Comparison of ENCODE assay signal across 8 cellular contexts in genomic region chr6:165884813-165885765, GRCh38.
DNase-seq lines count a peak whose midpoint lies in the region; ATAC-seq and TF ChIP-seq lines count a peak whose summit lies in the region.

No MANE protein-coding gene starts in this region.

- CTCF ChIA-PET in MCF 10A (lab: Yijun Ruan, JAX): interaction anchor here (0.6 to 4.3 kb wide), 9 partner anchors 8 to 222 kb away, joined by 3 to 43 read pairs (median 5); no protein-coding TSS in a partner anchor

- peak; percentile 67 for TF ChIP-seq CTCF in WI38 (IDR thresholded peaks at IDR 0.05; ENCODE audit: low read depth, low read length)
- peak; percentile 88 for TF ChIP-seq CTCF in MCF 10A (IDR thresholded peaks at IDR 0.05; ENCODE audit: unreplicated experiment)

- POLR2A ChIA-PET in MCF 10A (lab: Yijun Ruan, JAX): interaction anchor here (0.6 kb wide), 1 partner anchor 20 kb away, joined by 3 read pairs; no protein-coding TSS in a partner anchor

- no TSS peak for BruUV-seq in MCF 10A (replicated peaks; lab: Mats Ljungman, UMichigan)

- no peaks in the 10 kb centered on the region for H3K9me3 Mint-ChIP-seq in MCF 10A (ENCODE audit: unreplicated experiment)

- intact Hi-C loops in MCF 10A (cut with micrococcal nuclease): loop anchor here (1.0 to 10.0 kb wide), 2 partner anchors 221 to 390 kb away; no protein-coding TSS in a partner anchor

- no peak overlapping the region for H3K27ac Mint-ChIP-seq in MCF 10A (ENCODE audit: low read depth, unreplicated experiment)

- no peaks in the 10 kb centered on the region for H3K4me1 Mint-ChIP-seq in MCF 10A (ENCODE audit: insufficient read depth, unreplicated experiment)

- H3K4me3 Mint-ChIP-seq in MCF 10A (ENCODE audit: unreplicated experiment): no peak overlapping the region

- DNase-seq in NCI-H2081 (lab: John Stamatoyannopoulos, UW) (peak; percentile 13 to 40), NCI-H2081 treated with DMSO at 0.1 percent for 48 hours (lab: John Stamatoyannopoulos, UW) (no peak), NCI-H146 (lab: John Stamatoyannopoulos, UW) (peak; percentile 69), MCF 10A (ENCODE audit: unreplicated experiment) (peak; percentile 67), islet precursor cell (peak; percentile 90)
- peak; percentile 25 to 68 for DNase-seq in stimulated activated CD4-positive, alpha-beta T cell treated with anti-CD3 and anti-CD28 coated beads, Interleukin-1b, Interleukin-23, amount 100 ng/mL, for 4 hours (ENCODE audit: low read depth in 2 of 2)

- ATAC-seq in HG02623 (IDR thresholded peaks at IDR 0.05; ENCODE audit: unreplicated experiment): peak; percentile 87

- H3K4me3 ChIP-seq in WI38 (ENCODE audit: low read depth, low read length): no peak overlapping the region

- peaks cover 5% of the 10 kb centered on the region for H3K36me3 Mint-ChIP-seq in MCF 10A (ENCODE audit: insufficient read depth, unreplicated experiment)

- H3K27me3 Mint-ChIP-seq in MCF 10A (ENCODE audit: insufficient read depth, unreplicated experiment): no peaks in the 10 kb centered on the region
